In the genomic region with DNA sequence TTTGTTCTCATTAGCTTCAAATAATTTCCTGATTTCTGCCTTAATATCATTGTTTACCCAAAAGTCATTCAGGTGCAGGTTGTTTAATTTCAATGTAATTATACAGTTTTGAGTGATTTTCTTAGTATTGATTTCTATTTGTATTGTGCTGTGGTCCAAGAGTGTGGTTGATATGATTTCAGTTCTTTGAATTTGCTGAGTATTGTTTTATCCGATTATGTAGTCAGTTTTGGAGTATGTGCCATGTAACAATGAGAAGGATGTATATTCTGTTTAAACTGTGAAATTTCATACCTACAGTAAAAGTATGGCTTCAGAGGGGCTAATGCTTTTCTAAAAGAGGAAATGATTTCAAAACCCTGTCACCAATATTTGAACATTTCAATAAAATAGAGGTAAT, we compare ENCODE assay signal across 2 cellular contexts.
A peak's percentile ranks its signal among the peaks of the same experiment; 100 is the strongest.
TF ChIP-seq lines count a peak whose summit lies in the region.

No MANE protein-coding gene starts in this region.

TF ChIP-seq in A549, 52 proteins besides CTCF, POLR2A, EP300 and RAD21 (continued from another document):
- TF ChIP-seq, protein P1, sequence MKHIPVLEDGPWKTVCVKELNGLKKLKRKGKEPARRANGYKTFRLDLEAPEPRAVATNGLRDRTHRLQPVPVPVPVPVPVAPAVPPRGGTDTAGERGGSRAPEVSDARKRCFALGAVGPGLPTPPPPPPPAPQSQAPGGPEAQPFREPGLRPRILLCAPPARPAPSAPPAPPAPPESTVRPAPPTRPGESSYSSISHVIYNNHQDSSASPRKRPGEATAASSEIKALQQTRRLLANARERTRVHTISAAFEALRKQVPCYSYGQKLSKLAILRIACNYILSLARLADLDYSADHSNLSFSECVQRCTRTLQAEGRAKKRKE (CRISPR knock-in tag; IDR thresholded peaks at IDR 0.05; ENCODE audit: low read depth) = no peak
- TF ChIP-seq HOXA7 (CRISPR knock-in tag; IDR thresholded peaks at IDR 0.05) (no peak), MAFK (IDR thresholded peaks at IDR 0.05; ENCODE audit: partially characterized antibody) (peak; percentile 10)
- TF ChIP-seq, protein P2, sequence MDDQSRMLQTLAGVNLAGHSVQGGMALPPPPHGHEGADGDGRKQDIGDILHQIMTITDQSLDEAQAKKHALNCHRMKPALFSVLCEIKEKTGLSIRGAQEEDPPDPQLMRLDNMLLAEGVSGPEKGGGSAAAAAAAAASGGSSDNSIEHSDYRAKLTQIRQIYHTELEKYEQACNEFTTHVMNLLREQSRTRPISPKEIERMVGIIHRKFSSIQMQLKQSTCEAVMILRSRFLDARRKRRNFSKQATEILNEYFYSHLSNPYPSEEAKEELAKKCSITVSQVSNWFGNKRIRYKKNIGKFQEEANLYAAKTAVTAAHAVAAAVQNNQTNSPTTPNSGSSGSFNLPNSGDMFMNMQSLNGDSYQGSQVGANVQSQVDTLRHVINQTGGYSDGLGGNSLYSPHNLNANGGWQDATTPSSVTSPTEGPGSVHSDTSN (IDR thresholded peaks at IDR 0.05) = no peak

TF ChIP-seq in IMR-90, 13 proteins besides CTCF, POLR2A, EP300 and RAD21 (continued from another document):
- TF ChIP-seq, protein P3, sequence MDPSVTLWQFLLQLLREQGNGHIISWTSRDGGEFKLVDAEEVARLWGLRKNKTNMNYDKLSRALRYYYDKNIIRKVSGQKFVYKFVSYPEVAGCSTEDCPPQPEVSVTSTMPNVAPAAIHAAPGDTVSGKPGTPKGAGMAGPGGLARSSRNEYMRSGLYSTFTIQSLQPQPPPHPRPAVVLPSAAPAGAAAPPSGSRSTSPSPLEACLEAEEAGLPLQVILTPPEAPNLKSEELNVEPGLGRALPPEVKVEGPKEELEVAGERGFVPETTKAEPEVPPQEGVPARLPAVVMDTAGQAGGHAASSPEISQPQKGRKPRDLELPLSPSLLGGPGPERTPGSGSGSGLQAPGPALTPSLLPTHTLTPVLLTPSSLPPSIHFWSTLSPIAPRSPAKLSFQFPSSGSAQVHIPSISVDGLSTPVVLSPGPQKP (IDR thresholded peaks at IDR 0.05; ENCODE audit: borderline replicate concordance, low read depth, low read length) = no peak
- TF ChIP-seq CHD1 (IDR thresholded peaks at IDR 0.05; ENCODE audit: low read depth, low read length) (no peak), MXI1 (IDR thresholded peaks at IDR 0.05; ENCODE audit: borderline replicate concordance, low read depth, low read length) (no peak)
TF ChIP-seq in IMR-90: peak in this region for 1.
